ENCODE assay signal across 10 cellular contexts in genomic region chr17:20516986-20517385, GRCh38. TPM values are rescaled to one million over a fixed set of nuclear protein-coding genes. Genes with fewer than 3 reads are reported as not detected.
"Had no signal": no experiment of that assay in that cellular context is flagged by ENCODE, and none has a peak within 500 bp of the region (broad histone marks: within the 10 kb centered on the region; RNA-seq: fewer than 3 reads in every experiment).

No MANE protein-coding gene starts in this region.

RNA-seq across cellular contexts. Expression of gene LGALS9B, which starts 49.6 kb away (rescaled TPM):
- total RNA-seq: subcutaneous adipose tissue, suprapubic skin, temporal lobe, testis, thyroid gland, tibial nerve, upper lobe of right lung, ureter, urinary bladder, uterus had no signal
- polyA plus RNA-seq: urinary bladder had no signal
